In the genomic region with DNA sequence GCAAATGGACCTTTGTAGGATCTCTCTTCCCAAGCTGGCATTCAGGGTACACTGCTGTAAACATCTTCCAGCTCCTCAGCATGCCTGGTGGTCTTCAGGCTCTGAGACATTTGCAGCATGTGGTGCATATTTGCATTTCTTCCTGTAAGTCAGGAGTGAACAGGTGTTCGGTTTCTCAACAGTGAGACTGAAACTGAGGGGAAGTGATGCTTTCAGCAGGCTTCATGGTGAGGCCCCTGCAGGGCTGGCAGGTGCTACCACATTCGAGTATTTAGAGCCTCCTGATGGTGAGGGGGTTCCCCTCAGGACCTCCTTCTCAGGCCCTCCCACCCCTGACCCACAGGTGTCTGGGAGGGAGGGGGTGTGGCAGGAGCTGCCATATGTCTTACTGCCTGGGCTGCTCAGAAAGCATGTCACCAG, we compare ENCODE assay signal across 1 cellular context.
TF ChIP-seq lines count a peak whose summit lies in the region.

No MANE protein-coding gene starts in this region.

TF ChIP-seq in GM12878, 131 proteins besides CTCF, POLR2A, EP300 and RAD21 (continued from another document and continues in another):
- TF ChIP-seq, protein P1, sequence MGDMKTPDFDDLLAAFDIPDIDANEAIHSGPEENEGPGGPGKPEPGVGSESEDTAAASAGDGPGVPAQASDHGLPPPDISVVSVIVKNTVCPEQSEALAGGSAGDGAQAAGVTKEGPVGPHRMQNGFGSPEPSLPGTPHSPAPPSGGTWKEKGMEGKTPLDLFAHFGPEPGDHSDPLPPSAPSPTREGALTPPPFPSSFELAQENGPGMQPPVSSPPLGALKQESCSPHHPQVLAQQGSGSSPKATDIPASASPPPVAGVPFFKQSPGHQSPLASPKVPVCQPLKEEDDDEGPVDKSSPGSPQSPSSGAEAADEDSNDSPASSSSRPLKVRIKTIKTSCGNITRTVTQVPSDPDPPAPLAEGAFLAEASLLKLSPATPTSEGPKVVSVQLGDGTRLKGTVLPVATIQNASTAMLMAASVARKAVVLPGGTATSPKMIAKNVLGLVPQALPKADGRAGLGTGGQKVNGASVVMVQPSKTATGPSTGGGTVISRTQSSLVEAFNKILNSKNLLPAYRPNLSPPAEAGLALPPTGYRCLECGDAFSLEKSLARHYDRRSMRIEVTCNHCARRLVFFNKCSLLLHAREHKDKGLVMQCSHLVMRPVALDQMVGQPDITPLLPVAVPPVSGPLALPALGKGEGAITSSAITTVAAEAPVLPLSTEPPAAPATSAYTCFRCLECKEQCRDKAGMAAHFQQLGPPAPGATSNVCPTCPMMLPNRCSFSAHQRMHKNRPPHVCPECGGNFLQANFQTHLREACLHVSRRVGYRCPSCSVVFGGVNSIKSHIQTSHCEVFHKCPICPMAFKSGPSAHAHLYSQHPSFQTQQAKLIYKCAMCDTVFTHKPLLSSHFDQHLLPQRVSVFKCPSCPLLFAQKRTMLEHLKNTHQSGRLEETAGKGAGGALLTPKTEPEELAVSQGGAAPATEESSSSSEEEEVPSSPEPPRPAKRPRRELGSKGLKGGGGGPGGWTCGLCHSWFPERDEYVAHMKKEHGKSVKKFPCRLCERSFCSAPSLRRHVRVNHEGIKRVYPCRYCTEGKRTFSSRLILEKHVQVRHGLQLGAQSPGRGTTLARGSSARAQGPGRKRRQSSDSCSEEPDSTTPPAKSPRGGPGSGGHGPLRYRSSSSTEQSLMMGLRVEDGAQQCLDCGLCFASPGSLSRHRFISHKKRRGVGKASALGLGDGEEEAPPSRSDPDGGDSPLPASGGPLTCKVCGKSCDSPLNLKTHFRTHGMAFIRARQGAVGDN (IDR thresholded peaks at IDR 0.05): no peak; the same call in none of the 2 replicates
- no peak for TF ChIP-seq TBL1XR1 (IDR thresholded peaks at IDR 0.05; ENCODE audit: low read depth, low read length)
- 0 out of 3 replicates have a peak, but pooled peaks of 1 of the 2 experiments have one; percentile 39 for TF ChIP-seq EGR1 (IDR thresholded peaks at IDR 0.05; ENCODE audit: borderline replicate concordance in 1 of 2, low read depth in 2 of 2, low read length in 2 of 2)
- TF ChIP-seq CBFB (IDR thresholded peaks at IDR 0.05; ENCODE audit: low read depth): peak; percentile 71
- TF ChIP-seq EZH2 (IDR thresholded peaks at IDR 0.05; ENCODE audit: borderline replicate concordance, control insufficient read depth, low read depth, low read length): no peak
- peak; percentile 85 for TF ChIP-seq SP1 (IDR thresholded peaks at IDR 0.05; ENCODE audit: low read depth, low read length)
- no peak for TF ChIP-seq ZSCAN29 (IDR thresholded peaks at IDR 0.05)
- no peak for TF ChIP-seq BACH1 (IDR thresholded peaks at IDR 0.05; ENCODE audit: borderline replicate concordance)
- peak; percentile 73 for TF ChIP-seq MXI1 (IDR thresholded peaks at IDR 0.05; ENCODE audit: low read depth, low read length)
- no peak for TF ChIP-seq RB1 (IDR thresholded peaks at IDR 0.05; ENCODE audit: borderline replicate concordance)
- TF ChIP-seq RFX5 (IDR thresholded peaks at IDR 0.05; ENCODE audit: low read depth, low read length): no peak
- TF ChIP-seq, protein P2, sequence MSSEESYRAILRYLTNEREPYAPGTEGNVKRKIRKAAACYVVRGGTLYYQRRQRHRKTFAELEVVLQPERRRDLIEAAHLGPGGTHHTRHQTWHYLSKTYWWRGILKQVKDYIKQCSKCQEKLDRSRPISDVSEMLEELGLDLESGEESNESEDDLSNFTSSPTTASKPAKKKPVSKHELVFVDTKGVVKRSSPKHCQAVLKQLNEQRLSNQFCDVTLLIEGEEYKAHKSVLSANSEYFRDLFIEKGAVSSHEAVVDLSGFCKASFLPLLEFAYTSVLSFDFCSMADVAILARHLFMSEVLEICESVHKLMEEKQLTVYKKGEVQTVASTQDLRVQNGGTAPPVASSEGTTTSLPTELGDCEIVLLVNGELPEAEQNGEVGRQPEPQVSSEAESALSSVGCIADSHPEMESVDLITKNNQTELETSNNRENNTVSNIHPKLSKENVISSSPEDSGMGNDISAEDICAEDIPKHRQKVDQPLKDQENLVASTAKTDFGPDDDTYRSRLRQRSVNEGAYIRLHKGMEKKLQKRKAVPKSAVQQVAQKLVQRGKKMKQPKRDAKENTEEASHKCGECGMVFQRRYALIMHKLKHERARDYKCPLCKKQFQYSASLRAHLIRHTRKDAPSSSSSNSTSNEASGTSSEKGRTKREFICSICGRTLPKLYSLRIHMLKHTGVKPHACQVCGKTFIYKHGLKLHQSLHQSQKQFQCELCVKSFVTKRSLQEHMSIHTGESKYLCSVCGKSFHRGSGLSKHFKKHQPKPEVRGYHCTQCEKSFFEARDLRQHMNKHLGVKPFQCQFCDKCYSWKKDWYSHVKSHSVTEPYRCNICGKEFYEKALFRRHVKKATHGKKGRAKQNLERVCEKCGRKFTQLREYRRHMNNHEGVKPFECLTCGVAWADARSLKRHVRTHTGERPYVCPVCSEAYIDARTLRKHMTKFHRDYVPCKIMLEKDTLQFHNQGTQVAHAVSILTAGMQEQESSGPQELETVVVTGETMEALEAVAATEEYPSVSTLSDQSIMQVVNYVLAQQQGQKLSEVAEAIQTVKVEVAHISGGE (CRISPR knock-in tag; IDR thresholded peaks at IDR 0.05): no peak
- TF ChIP-seq IRF4 (IDR thresholded peaks at IDR 0.05; ENCODE audit: low read depth, low read length): peak; percentile 50; the same call in 1 of the 2 replicates
- TF ChIP-seq POU2F2 (IDR thresholded peaks at IDR 0.05; ENCODE audit: borderline replicate concordance, low read depth, low read length): peak; percentile 97
- 0 out of 2 replicates have a peak, but pooled peaks have one; percentile 32 for TF ChIP-seq PML (IDR thresholded peaks at IDR 0.05; ENCODE audit: low read length)
- TF ChIP-seq, protein P3, sequence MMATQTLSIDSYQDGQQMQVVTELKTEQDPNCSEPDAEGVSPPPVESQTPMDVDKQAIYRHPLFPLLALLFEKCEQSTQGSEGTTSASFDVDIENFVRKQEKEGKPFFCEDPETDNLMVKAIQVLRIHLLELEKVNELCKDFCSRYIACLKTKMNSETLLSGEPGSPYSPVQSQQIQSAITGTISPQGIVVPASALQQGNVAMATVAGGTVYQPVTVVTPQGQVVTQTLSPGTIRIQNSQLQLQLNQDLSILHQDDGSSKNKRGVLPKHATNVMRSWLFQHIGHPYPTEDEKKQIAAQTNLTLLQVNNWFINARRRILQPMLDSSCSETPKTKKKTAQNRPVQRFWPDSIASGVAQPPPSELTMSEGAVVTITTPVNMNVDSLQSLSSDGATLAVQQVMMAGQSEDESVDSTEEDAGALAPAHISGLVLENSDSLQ (IDR thresholded peaks at IDR 0.05): no peak
- TF ChIP-seq, protein P4, sequence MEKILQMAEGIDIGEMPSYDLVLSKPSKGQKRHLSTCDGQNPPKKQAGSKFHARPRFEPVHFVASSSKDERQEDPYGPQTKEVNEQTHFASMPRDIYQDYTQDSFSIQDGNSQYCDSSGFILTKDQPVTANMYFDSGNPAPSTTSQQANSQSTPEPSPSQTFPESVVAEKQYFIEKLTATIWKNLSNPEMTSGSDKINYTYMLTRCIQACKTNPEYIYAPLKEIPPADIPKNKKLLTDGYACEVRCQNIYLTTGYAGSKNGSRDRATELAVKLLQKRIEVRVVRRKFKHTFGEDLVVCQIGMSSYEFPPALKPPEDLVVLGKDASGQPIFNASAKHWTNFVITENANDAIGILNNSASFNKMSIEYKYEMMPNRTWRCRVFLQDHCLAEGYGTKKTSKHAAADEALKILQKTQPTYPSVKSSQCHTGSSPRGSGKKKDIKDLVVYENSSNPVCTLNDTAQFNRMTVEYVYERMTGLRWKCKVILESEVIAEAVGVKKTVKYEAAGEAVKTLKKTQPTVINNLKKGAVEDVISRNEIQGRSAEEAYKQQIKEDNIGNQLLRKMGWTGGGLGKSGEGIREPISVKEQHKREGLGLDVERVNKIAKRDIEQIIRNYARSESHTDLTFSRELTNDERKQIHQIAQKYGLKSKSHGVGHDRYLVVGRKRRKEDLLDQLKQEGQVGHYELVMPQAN (conservative IDR thresholded peaks at IDR 0.05): no peak
- no peak for TF ChIP-seq BMI1 (IDR thresholded peaks at IDR 0.05; ENCODE audit: borderline replicate concordance)
- no peak for TF ChIP-seq SREBF2 (IDR thresholded peaks at IDR 0.05; ENCODE audit: low read length)
- TF ChIP-seq, protein P5, sequence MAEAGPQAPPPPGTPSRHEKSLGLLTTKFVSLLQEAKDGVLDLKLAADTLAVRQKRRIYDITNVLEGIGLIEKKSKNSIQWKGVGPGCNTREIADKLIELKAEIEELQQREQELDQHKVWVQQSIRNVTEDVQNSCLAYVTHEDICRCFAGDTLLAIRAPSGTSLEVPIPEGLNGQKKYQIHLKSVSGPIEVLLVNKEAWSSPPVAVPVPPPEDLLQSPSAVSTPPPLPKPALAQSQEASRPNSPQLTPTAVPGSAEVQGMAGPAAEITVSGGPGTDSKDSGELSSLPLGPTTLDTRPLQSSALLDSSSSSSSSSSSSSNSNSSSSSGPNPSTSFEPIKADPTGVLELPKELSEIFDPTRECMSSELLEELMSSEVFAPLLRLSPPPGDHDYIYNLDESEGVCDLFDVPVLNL (IDR thresholded peaks at IDR 0.05; ENCODE audit: low read depth, low read length): no peak
- no peak for TF ChIP-seq GABPA (IDR thresholded peaks at IDR 0.05; ENCODE audit: low read depth)
- peak; percentile 64; the same call in 1 of the 2 replicates for TF ChIP-seq RAD51 (IDR thresholded peaks at IDR 0.05)
- TF ChIP-seq, protein P6, sequence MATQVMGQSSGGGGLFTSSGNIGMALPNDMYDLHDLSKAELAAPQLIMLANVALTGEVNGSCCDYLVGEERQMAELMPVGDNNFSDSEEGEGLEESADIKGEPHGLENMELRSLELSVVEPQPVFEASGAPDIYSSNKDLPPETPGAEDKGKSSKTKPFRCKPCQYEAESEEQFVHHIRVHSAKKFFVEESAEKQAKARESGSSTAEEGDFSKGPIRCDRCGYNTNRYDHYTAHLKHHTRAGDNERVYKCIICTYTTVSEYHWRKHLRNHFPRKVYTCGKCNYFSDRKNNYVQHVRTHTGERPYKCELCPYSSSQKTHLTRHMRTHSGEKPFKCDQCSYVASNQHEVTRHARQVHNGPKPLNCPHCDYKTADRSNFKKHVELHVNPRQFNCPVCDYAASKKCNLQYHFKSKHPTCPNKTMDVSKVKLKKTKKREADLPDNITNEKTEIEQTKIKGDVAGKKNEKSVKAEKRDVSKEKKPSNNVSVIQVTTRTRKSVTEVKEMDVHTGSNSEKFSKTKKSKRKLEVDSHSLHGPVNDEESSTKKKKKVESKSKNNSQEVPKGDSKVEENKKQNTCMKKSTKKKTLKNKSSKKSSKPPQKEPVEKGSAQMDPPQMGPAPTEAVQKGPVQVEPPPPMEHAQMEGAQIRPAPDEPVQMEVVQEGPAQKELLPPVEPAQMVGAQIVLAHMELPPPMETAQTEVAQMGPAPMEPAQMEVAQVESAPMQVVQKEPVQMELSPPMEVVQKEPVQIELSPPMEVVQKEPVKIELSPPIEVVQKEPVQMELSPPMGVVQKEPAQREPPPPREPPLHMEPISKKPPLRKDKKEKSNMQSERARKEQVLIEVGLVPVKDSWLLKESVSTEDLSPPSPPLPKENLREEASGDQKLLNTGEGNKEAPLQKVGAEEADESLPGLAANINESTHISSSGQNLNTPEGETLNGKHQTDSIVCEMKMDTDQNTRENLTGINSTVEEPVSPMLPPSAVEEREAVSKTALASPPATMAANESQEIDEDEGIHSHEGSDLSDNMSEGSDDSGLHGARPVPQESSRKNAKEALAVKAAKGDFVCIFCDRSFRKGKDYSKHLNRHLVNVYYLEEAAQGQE (IDR thresholded peaks at IDR 0.05; ENCODE audit: low read depth, low read length): no peak
- TF ChIP-seq SIX5 (IDR thresholded peaks at IDR 0.05; ENCODE audit: low read depth, low read length, severe bottlenecking): no peak
- TF ChIP-seq SPI1 (IDR thresholded peaks at IDR 0.05; ENCODE audit: borderline replicate concordance, insufficient read depth, low read depth, low read length): peak; percentile 92
- TF ChIP-seq ZNF24 (IDR thresholded peaks at IDR 0.05): no peak
- TF ChIP-seq ETV6 (conservative IDR thresholded peaks at IDR 0.05 in 1 of 2, IDR thresholded peaks at IDR 0.05 in 1 of 2; ENCODE audit: borderline replicate concordance in 1 of 2, low read depth in 1 of 2): peak in 1 of 2 experiments; percentile 65; a peak in 1 of 4 replicates
- peak; percentile 79 for TF ChIP-seq BCL11A (IDR thresholded peaks at IDR 0.05; ENCODE audit: low read depth, low read length)
- no peak for TF ChIP-seq ZNF207 (IDR thresholded peaks at IDR 0.05; ENCODE audit: borderline replicate concordance)
- TF ChIP-seq NFXL1 (IDR thresholded peaks at IDR 0.05; ENCODE audit: borderline replicate concordance): no peak
- no peak for TF ChIP-seq YBX1 (IDR thresholded peaks at IDR 0.05)
- TF ChIP-seq POLR2AphosphoS5 (IDR thresholded peaks at IDR 0.05; ENCODE audit: low read length): peak; percentile 63; the same call in 1 of the 2 replicates
- TF ChIP-seq HDAC2 (IDR thresholded peaks at IDR 0.05): no peak
- TF ChIP-seq, protein P7, sequence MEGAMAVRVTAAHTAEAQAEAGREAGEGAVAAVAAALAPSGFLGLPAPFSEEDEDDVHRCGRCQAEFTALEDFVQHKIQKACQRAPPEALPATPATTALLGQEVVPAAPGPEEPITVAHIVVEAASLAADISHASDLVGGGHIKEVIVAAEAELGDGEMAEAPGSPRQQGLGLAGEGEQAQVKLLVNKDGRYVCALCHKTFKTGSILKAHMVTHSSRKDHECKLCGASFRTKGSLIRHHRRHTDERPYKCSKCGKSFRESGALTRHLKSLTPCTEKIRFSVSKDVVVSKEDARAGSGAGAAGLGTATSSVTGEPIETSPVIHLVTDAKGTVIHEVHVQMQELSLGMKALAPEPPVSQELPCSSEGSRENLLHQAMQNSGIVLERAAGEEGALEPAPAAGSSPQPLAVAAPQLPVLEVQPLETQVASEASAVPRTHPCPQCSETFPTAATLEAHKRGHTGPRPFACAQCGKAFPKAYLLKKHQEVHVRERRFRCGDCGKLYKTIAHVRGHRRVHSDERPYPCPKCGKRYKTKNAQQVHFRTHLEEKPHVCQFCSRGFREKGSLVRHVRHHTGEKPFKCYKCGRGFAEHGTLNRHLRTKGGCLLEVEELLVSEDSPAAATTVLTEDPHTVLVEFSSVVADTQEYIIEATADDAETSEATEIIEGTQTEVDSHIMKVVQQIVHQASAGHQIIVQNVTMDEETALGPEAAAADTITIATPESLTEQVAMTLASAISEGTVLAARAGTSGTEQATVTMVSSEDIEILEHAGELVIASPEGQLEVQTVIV (IDR thresholded peaks at IDR 0.05; ENCODE audit: borderline replicate concordance, partially characterized antibody): no peak
- TF ChIP-seq TCF12 (IDR thresholded peaks at IDR 0.05; ENCODE audit: low read depth, low read length): peak; percentile 100
- no peak for TF ChIP-seq ZNF384 (IDR thresholded peaks at IDR 0.05; ENCODE audit: borderline replicate concordance, low read depth, low read length)
